ENCODE assay signal across 1 cellular context in genomic region chr4:29051381-29051965, GRCh38.
TF ChIP-seq lines count a peak whose summit lies in the region.

No MANE protein-coding gene starts in this region.

TF ChIP-seq in GM23338, 12 proteins besides CTCF, POLR2A, EP300 and RAD21 (continued from another document):
- TF ChIP-seq ZNF331 (CRISPR knock-in tag; IDR thresholded peaks at IDR 0.05; ENCODE audit: low read depth) (no peak), STAT1 (IDR thresholded peaks at IDR 0.05; ENCODE audit: unreplicated experiment) (no peak), POLR2AphosphoS5 (IDR thresholded peaks at IDR 0.05; ENCODE audit: low read depth) (no peak), JUNB (IDR thresholded peaks at IDR 0.05; ENCODE audit: unreplicated experiment) (no peak), CREB1 (CRISPR knock-in tag; IDR thresholded peaks at IDR 0.05; ENCODE audit: low read depth) (no peak), EZH2 (IDR thresholded peaks at IDR 0.05; ENCODE audit: low read depth, unreplicated experiment) (no peak)
